8 cellular contexts compared by ENCODE assay signal in the genomic region with DNA sequence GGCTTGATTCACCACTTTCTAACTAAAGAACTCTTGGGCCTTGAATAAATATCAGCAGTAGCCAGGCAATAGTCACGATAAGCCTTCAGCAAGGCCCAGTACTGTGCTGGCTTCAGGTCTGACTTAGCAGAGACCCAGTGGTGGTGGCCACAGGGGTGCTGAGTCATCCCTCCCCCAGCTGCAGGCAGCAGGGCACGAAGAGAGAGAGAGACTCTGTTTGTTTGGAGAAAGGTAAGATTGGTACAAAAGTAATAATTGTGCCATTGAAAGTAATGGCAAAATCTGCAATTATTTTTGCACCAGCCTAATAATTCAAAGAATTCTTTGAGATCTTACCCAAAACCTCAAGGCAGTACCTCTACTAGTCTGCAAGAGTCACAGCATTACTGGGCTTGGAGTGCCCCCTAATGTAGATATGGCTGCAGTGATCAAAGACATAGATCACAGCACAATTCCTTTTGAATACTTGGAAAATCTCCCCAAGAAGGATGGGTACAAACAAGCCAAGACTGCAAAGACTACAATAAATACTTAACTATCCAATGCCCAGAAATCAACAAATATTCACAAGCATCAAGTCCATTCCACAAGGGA.
DNase-seq lines count a peak whose midpoint lies in the region; ATAC-seq and TF ChIP-seq lines count a peak whose summit lies in the region.
"Had no signal": no experiment of that assay in that cellular context is flagged by ENCODE, and none has a peak within 500 bp of the region (broad histone marks: within the 10 kb centered on the region; RNA-seq: fewer than 3 reads in every experiment).

No MANE protein-coding gene starts in this region.

- H3K4me1 Mint-ChIP-seq in neural crest cell = peaks cover 9% of the 10 kb centered on the region
- H3K4me1 Mint-ChIP-seq in activated T-helper 1 cell treated with anti-CD3 and anti-CD28 coated beads, Interleukin-12 subunit alpha, Interleukin-12 subunit beta, Interleukin-2, Interleukin-4 antibody, amounts not matched to agents 30 ng/mL and 10 ng/mL and 1 ng/mL, durations not matched to agents 14 hours and 24 hours and 36 hours (ENCODE audit: low read depth) = peaks cover 9% of the 10 kb centered on the region

- no peaks in the 10 kb centered on the region for H3K9me3 ChIP-seq in body of pancreas

- peaks cover 13% of the 10 kb centered on the region for H3K9me3 Mint-ChIP-seq in neural crest cell
- peaks cover 16% of the 10 kb centered on the region for H3K9me3 Mint-ChIP-seq in activated T-helper 1 cell treated with anti-CD3 and anti-CD28 coated beads, Interleukin-12 subunit alpha, Interleukin-12 subunit beta, Interleukin-2, Interleukin-4 antibody, amounts not matched to agents 30 ng/mL and 10 ng/mL and 1 ng/mL, durations not matched to agents 14 hours and 24 hours and 36 hours

- TF ChIP-seq POLR2A in body of pancreas (IDR thresholded peaks at IDR 0.05) = no peak

- no peaks in the 10 kb centered on the region for H3K4me1 ChIP-seq in body of pancreas

- no peaks in the 10 kb centered on the region for H3K36me3 ChIP-seq in body of pancreas (replicated peaks in 1 of 2; ENCODE audit: insufficient read depth in 1 of 2, low read depth in 2 of 2)

- H3K4me3 ChIP-seq in body of pancreas = no peak overlapping the region
- H3K4me3 ChIP-seq: skin epidermis had no signal

- TF ChIP-seq CTCF in GM12874 (IDR thresholded peaks at IDR 0.05; ENCODE audit: insufficient read depth, low read depth, low read length) (peak; percentile 43; the same call in 1 of the 2 replicates), body of pancreas (IDR thresholded peaks at IDR 0.05) (peak in 4 of 7 experiments; percentile 18 to 43 (median 29)), neural crest cell (conservative IDR thresholded peaks at IDR 0.05) (peak; percentile 47)

- intact Hi-C loops in body of pancreas (cut with DNase I) = no loop called here
- intact Hi-C loops in activated T-helper 1 cell treated with anti-CD3 and anti-CD28 coated beads, Interleukin-12 subunit alpha, Interleukin-12 subunit beta, Interleukin-2, Interleukin-4 antibody, amounts not matched to agents 30 ng/mL and 10 ng/mL and 1 ng/mL, durations not matched to agents 14 hours and 24 hours and 36 hours (cut with micrococcal nuclease) = no loop called here

- H3K27me3 Mint-ChIP-seq in neural crest cell (ENCODE audit: low read depth) = no peaks in the 10 kb centered on the region
- no peaks in the 10 kb centered on the region for H3K27me3 Mint-ChIP-seq in activated T-helper 1 cell treated with anti-CD3 and anti-CD28 coated beads, Interleukin-12 subunit alpha, Interleukin-12 subunit beta, Interleukin-2, Interleukin-4 antibody, amounts not matched to agents 30 ng/mL and 10 ng/mL and 1 ng/mL, durations not matched to agents 14 hours and 24 hours and 36 hours (ENCODE audit: insufficient read depth)

- H3K4me3 Mint-ChIP-seq in neural crest cell = no peak overlapping the region
- no peak overlapping the region for H3K4me3 Mint-ChIP-seq in activated T-helper 1 cell treated with anti-CD3 and anti-CD28 coated beads, Interleukin-12 subunit alpha, Interleukin-12 subunit beta, Interleukin-2, Interleukin-4 antibody, amounts not matched to agents 30 ng/mL and 10 ng/mL and 1 ng/mL, durations not matched to agents 14 hours and 24 hours and 36 hours

- 20 to 46% methylated on average over 2 of the region's 2 CpGs for WGBS in body of pancreas, 2 donors

- H3K27me3 ChIP-seq in body of pancreas = no peaks in the 10 kb centered on the region

- H3K27ac Mint-ChIP-seq in neural crest cell (ENCODE audit: unreplicated experiment) = no peak overlapping the region
- H3K27ac Mint-ChIP-seq in activated T-helper 1 cell treated with anti-CD3 and anti-CD28 coated beads, Interleukin-12 subunit alpha, Interleukin-12 subunit beta, Interleukin-2, Interleukin-4 antibody, amounts not matched to agents 30 ng/mL and 10 ng/mL and 1 ng/mL, durations not matched to agents 14 hours and 24 hours and 36 hours = no peak overlapping the region

- H3K27ac ChIP-seq in body of pancreas = no peak overlapping the region
- H3K27ac ChIP-seq: skin epidermis had no signal

- peak; percentile 35 for DNase-seq in HT-29 (ENCODE audit: low spot score)
- DNase-seq in body of pancreas = peak in 2 of 4 donors; percentile 20 to 22
- DNase-seq in neural crest cell (ENCODE audit: low read depth, low spot score) = no peak
- no peak for DNase-seq in DMS114 treated with DMSO at 0.1 percent for 48 hours (lab: John Stamatoyannopoulos, UW; ENCODE audit: unreplicated experiment)
- no peak for DNase-seq in activated T-helper 1 cell treated with anti-CD3 and anti-CD28 coated beads, Interleukin-12 subunit alpha, Interleukin-12 subunit beta, Interleukin-2, Interleukin-4 antibody, amounts not matched to agents 30 ng/mL and 10 ng/mL and 1 ng/mL, durations not matched to agents 14 hours and 24 hours and 36 hours (ENCODE audit: low spot score)

- ATAC-seq in GM21529 (IDR thresholded peaks at IDR 0.05; ENCODE audit: unreplicated experiment) (peak; percentile 51), body of pancreas (no peak)

- H3K36me3 Mint-ChIP-seq in neural crest cell (ENCODE audit: low read depth) = peaks cover 2% of the 10 kb centered on the region
- no peaks in the 10 kb centered on the region for H3K36me3 Mint-ChIP-seq in activated T-helper 1 cell treated with anti-CD3 and anti-CD28 coated beads, Interleukin-12 subunit alpha, Interleukin-12 subunit beta, Interleukin-2, Interleukin-4 antibody, amounts not matched to agents 30 ng/mL and 10 ng/mL and 1 ng/mL, durations not matched to agents 14 hours and 24 hours and 36 hours (ENCODE audit: low read depth)
